14 cellular contexts compared by ENCODE assay signal in genomic region chr7:43592321-43592720, GRCh38. TPM values are rescaled to one million over a fixed set of nuclear protein-coding genes. Genes with fewer than 3 reads are reported as not detected.
A peak's percentile ranks its signal among the peaks of the same experiment; 100 is the strongest.
DNase-seq lines count a peak whose midpoint lies in the region; ATAC-seq, FAIRE-seq and TF ChIP-seq lines count a peak whose summit lies in the region.
"Had no signal": no experiment of that assay in that cellular context is flagged by ENCODE, and none has a peak within 500 bp of the region (broad histone marks: within the 10 kb centered on the region; RNA-seq: fewer than 3 reads in every experiment).

No MANE protein-coding gene starts in this region.

- peak overlapping the region; percentile 56 for H3K4me2 ChIP-seq in Loucy (ENCODE audit: low read depth, low read length, poor library complexity, severe bottlenecking)

- no peaks in the 10 kb centered on the region for H3K27me3 Mint-ChIP-seq in activated CD4-positive, alpha-beta T cell treated with anti-CD3 and anti-CD28 coated beads for 36 hours
- H3K27me3 Mint-ChIP-seq in central memory CD8-positive, alpha-beta T cell, result no peaks in the 10 kb centered on the region

- no peak for TF ChIP-seq CTCF in Loucy (conservative IDR thresholded peaks at IDR 0.05; ENCODE audit: low read length)
- TF ChIP-seq CTCF in neutrophil (IDR thresholded peaks at IDR 0.05), result no peak
- no peak for TF ChIP-seq CTCF in suprapubic skin (IDR thresholded peaks at IDR 0.05)

- H4K20me1 ChIP-seq in Loucy (ENCODE audit: insufficient read depth, low read length, poor library complexity, severe bottlenecking), result peaks cover 80% of the 10 kb centered on the region

- H3K4me3 Mint-ChIP-seq in activated CD4-positive, alpha-beta T cell treated with anti-CD3 and anti-CD28 coated beads for 36 hours, result peak overlapping the region; percentile 15
- peak overlapping the region; percentile 59 for H3K4me3 Mint-ChIP-seq in central memory CD8-positive, alpha-beta T cell
- H3K4me3 Mint-ChIP-seq: nephron progenitor cell had no signal

- no peaks in the 10 kb centered on the region for H3K9me3 Mint-ChIP-seq in activated CD4-positive, alpha-beta T cell treated with anti-CD3 and anti-CD28 coated beads for 36 hours (ENCODE audit: low read depth)
- H3K9me3 Mint-ChIP-seq in central memory CD8-positive, alpha-beta T cell, result no peaks in the 10 kb centered on the region
- H3K9me3 Mint-ChIP-seq: nephron progenitor cell had no signal

- H3K4me3 ChIP-seq in Loucy (ENCODE audit: low read length, poor library complexity, severe bottlenecking), result peak overlapping the region; percentile 11
- no peak overlapping the region for H3K4me3 ChIP-seq in neutrophil (ENCODE audit: low read depth in 1 of 2, low read length in 1 of 2)
- no peak overlapping the region for H3K4me3 ChIP-seq in suprapubic skin
- no peak overlapping the region for H3K4me3 ChIP-seq in HAP-1
- H3K4me3 ChIP-seq: left lung, right lobe of liver had no signal

- POLR2A ChIA-PET in activated CD4-positive, alpha-beta T cell treated with anti-CD3 and anti-CD28 coated beads for 36 hours (lab: Charles Lee), result no interaction called here

- H3K27ac ChIP-seq in neutrophil (peak overlapping the region; percentile 69), suprapubic skin (no peak overlapping the region)

- H3K4me1 ChIP-seq in Loucy (ENCODE audit: insufficient read depth, low read length, poor library complexity, severe bottlenecking) (peaks cover 52% of the 10 kb centered on the region), neutrophil (ENCODE audit: control insufficient read depth in 1 of 2, insufficient read depth in 1 of 2, low read depth in 1 of 2, low read length in 1 of 2) (peaks cover 53 to 60% of the 10 kb centered on the region in 2 experiments), suprapubic skin (peaks cover 14% of the 10 kb centered on the region), HAP-1 (peaks cover 6% of the 10 kb centered on the region)

- H3K9me3 ChIP-seq in Loucy (ENCODE audit: insufficient read depth, low read depth, low read length) (no peaks in the 10 kb centered on the region), neutrophil (no peaks in the 10 kb centered on the region), suprapubic skin (no peaks in the 10 kb centered on the region), HAP-1 (no peaks in the 10 kb centered on the region)
- H3K9me3 ChIP-seq: left lung, right lobe of liver had no signal

- DNase-seq in activated CD4-positive, alpha-beta T cell treated with anti-CD3 and anti-CD28 coated beads for 36 hours, result no peak
- DNase-seq in activated CD4-positive, alpha-beta T cell treated with anti-CD3 and anti-CD28 coated beads, Interleukin-2, amount 50 U/mL, for 48 hours, result no peak
- DNase-seq in central memory CD8-positive, alpha-beta T cell (ENCODE audit: low spot score in 2 of 2), result no peak
- no peak for DNase-seq in suprapubic skin (ENCODE audit: low spot score in 2 of 2)
- DNase-seq in HAP-1 (ENCODE audit: low spot score in 2 of 2), result no peak
- DNase-seq in frontal cortex (ENCODE audit: low spot score in 2 of 2), result no peak
- DNase-seq: brain microvascular endothelial cell, left lung, NCI-H2081, nephron progenitor cell, right lobe of liver, SHP77 treated with DMSO at 0.1 percent for 48 hours had no signal

- peaks cover 29% of the 10 kb centered on the region for H3K36me3 Mint-ChIP-seq in activated CD4-positive, alpha-beta T cell treated with anti-CD3 and anti-CD28 coated beads for 36 hours (ENCODE audit: low read depth)
- H3K36me3 Mint-ChIP-seq in central memory CD8-positive, alpha-beta T cell (ENCODE audit: insufficient read depth), result peaks cover 48% of the 10 kb centered on the region

- FAIRE-seq in frontal cortex (lab: Jason Lieb, UNC), result no peak

- in situ Hi-C loops in HAP-1 (cut with MboI; ENCODE audit: low sequenced_read_pairs), result loop anchor here (25.0 kb wide), 1 partner anchor 245 kb away; no protein-coding TSS in a partner anchor

- H3K27ac Mint-ChIP-seq in activated CD4-positive, alpha-beta T cell treated with anti-CD3 and anti-CD28 coated beads for 36 hours, result peak overlapping the region; percentile 60
- peak overlapping the region; percentile 78 for H3K27ac Mint-ChIP-seq in central memory CD8-positive, alpha-beta T cell (ENCODE audit: low read depth)
- H3K27ac Mint-ChIP-seq: nephron progenitor cell had no signal

- H3K9ac ChIP-seq in Loucy (ENCODE audit: low read depth, low read length, poor library complexity, severe bottlenecking), result no peak overlapping the region

- TF ChIP-seq EP300 in suprapubic skin (IDR thresholded peaks at IDR 0.05), result no peak

- CTCF ChIA-PET in activated CD4-positive, alpha-beta T cell treated with anti-CD3 and anti-CD28 coated beads for 36 hours (lab: Charles Lee), result interaction anchor here (1.0 to 13.3 kb wide), 3 partner anchors 20 to 108 kb away, joined by 4 to 381 read pairs (median 6); no protein-coding TSS in a partner anchor

- H3K36me3 ChIP-seq in Loucy (ENCODE audit: insufficient read depth, low read length), result peaks cover 17% of the 10 kb centered on the region; the same call in 1 of the 2 replicates
- H3K36me3 ChIP-seq in neutrophil, result peaks cover 14% of the 10 kb centered on the region
- H3K36me3 ChIP-seq in suprapubic skin, result no peaks in the 10 kb centered on the region
- H3K36me3 ChIP-seq in HAP-1 (replicated peaks), result no peaks in the 10 kb centered on the region; the same call in 1 of the 2 replicates
- H3K36me3 ChIP-seq: right lobe of liver had no signal

- H3K27me3 ChIP-seq in Loucy (ENCODE audit: insufficient read depth, low read length, poor library complexity, severe bottlenecking) (no peaks in the 10 kb centered on the region), neutrophil (no peaks in the 10 kb centered on the region), suprapubic skin (no peaks in the 10 kb centered on the region), HAP-1 (ENCODE audit: low read depth) (no peaks in the 10 kb centered on the region)
- H3K27me3 ChIP-seq: brain microvascular endothelial cell, left lung, right lobe of liver had no signal

- peaks cover 83% of the 10 kb centered on the region for H3K4me1 Mint-ChIP-seq in activated CD4-positive, alpha-beta T cell treated with anti-CD3 and anti-CD28 coated beads for 36 hours
- peaks cover 86% of the 10 kb centered on the region for H3K4me1 Mint-ChIP-seq in central memory CD8-positive, alpha-beta T cell

- H3K79me2 ChIP-seq in Loucy (ENCODE audit: insufficient read depth, low read length), result peaks cover 96% of the 10 kb centered on the region

- WGBS in suprapubic skin, result 100% methylated on average over 3 of the region's 3 CpGs

- no peaks in the 10 kb centered on the region for H3F3A ChIP-seq in Loucy (ENCODE audit: low read depth)

- intact Hi-C loops in activated CD4-positive, alpha-beta T cell treated with anti-CD3 and anti-CD28 coated beads for 36 hours (cut with DNase I, micrococcal nuclease), result no loop called here

- TF ChIP-seq POLR2A in suprapubic skin (IDR thresholded peaks at IDR 0.05), result no peak

- no peak overlapping the region for H2AFZ ChIP-seq in Loucy (ENCODE audit: low read length)

- ATAC-seq in activated CD4-positive, alpha-beta T cell treated with anti-CD3 and anti-CD28 coated beads for 36 hours, result no peak
- no peak for ATAC-seq in central memory CD8-positive, alpha-beta T cell (replicated peaks; ENCODE audit: extremely low read depth, poor library complexity, severe bottlenecking)

- H3K9me2 ChIP-seq in Loucy (replicated peaks; ENCODE audit: low read depth, low read length), result no peaks in the 10 kb centered on the region

RNA-seq across cellular contexts. Expression of gene STK17A, which starts 9.4 kb away (rescaled TPM):
- total RNA-seq in activated CD4-positive, alpha-beta T cell treated with anti-CD3 and anti-CD28 coated beads for 36 hours, result 10 to 100 TPM; 43.2 to 50.9 TPM
- total RNA-seq in suprapubic skin (10 to 100 TPM; 14.2 to 18.3 (median 15.9) TPM), frontal cortex (13.0 TPM)
